8 cellular contexts compared by ENCODE assay signal in the genomic region with DNA sequence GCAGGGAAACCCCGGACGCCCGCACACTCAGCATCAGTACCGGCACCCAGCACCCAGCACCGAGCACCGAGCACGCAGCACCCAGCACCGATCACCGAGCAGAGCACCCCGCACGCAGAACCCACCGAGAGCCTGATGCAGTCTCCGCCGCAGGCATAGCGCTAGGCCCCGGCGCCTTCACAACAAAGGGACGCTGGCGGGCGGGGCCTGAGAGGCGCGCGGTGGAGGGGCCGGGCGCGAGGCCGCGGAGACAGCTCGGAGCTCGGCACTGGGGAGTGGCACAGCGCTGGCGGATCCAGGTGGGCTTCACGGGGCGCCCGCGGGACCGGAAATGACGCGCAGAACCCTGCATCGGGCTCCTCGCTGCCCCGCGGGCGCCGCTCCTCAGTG. TPM values are rescaled to one million over a fixed set of nuclear protein-coding genes. Genes with fewer than 3 reads are reported as not detected.
DNase-seq lines count a peak whose midpoint lies in the region; ATAC-seq and TF ChIP-seq lines count a peak whose summit lies in the region.
"Not testable (repeated sequence)": the region's sequence is repeated elsewhere in the genome, so short reads cannot be mapped to it uniquely, and the experiment has no call there.

No MANE protein-coding gene starts in this region.

- not testable (repeated sequence) for H3K36me3 Mint-ChIP-seq in endodermal cell (ENCODE audit: low read depth)

- peaks cover 23% of the 10 kb centered on the region for H3K79me2 ChIP-seq in PC-9 (ENCODE audit: low read depth)

- peak overlapping the region; percentile 58 for H3K4me3 ChIP-seq in BJ (ENCODE audit: low read depth, low read length)
- H3K4me3 ChIP-seq in PC-9: peak overlapping the region; percentile 51; the same call in 1 of the 2 replicates
- H3K4me3 ChIP-seq in endodermal cell (ENCODE audit: low read length): peak overlapping the region; percentile 49

- not testable (repeated sequence) for H3K27me3 Mint-ChIP-seq in endodermal cell (ENCODE audit: insufficient read depth)

- not testable (repeated sequence) for BruUV-seq in PC-9 (replicated peaks; lab: Mats Ljungman, UMichigan)

- H3F3A ChIP-seq in PC-9 (ENCODE audit: insufficient read depth, low read depth): not testable (repeated sequence)

- H3K27me3 ChIP-seq in BJ (ENCODE audit: control insufficient read depth, insufficient read depth, low read length); PC-9 (ENCODE audit: insufficient read depth, low read depth); endodermal cell (ENCODE audit: control insufficient read depth, insufficient read depth, low read length, poor library complexity, severe bottlenecking): not testable (repeated sequence)

- peak overlapping the region; percentile 56 for H3K4me3 Mint-ChIP-seq in endodermal cell

- not testable (repeated sequence) for H3K4me1 Mint-ChIP-seq in endodermal cell

- intact Hi-C loops in PC-9 (cut with micrococcal nuclease; ENCODE audit: unreplicated experiment): not testable (repeated sequence)

- not testable (repeated sequence) for H3K4me1 ChIP-seq in PC-9 (replicated peaks; ENCODE audit: insufficient read depth); endodermal cell (ENCODE audit: control insufficient read depth, insufficient read depth, low read length)

- not testable (repeated sequence) for H2AFZ ChIP-seq in PC-9

- not testable (repeated sequence) for TF ChIP-seq CTCF in BJ (IDR thresholded peaks at IDR 0.05; ENCODE audit: insufficient read depth, low read depth, low read length); PC-9 (conservative IDR thresholded peaks at IDR 0.05); endodermal cell (conservative IDR thresholded peaks at IDR 0.05)

- not testable (repeated sequence) for H3K9me3 Mint-ChIP-seq in endodermal cell

- DNase-seq in BJ (ENCODE audit: low read depth): not testable (repeated sequence)
- peak; percentile 68 for DNase-seq in KG1 (lab: John Stamatoyannopoulos, UW)
- peak in 1 of 2 experiments; percentile 40 for DNase-seq in PC-9
- peak; percentile 86 for DNase-seq in activated CD8-positive, alpha-beta memory T cell treated with anti-CD3 and anti-CD28 coated beads, Interleukin-2, amount 50 U/mL, for 48 hours
- peak; percentile 78 for DNase-seq in endodermal cell
- peak; percentile 64 to 80 for DNase-seq in lung microvascular endothelial cell (ENCODE audit: low read depth in 2 of 2)
- DNase-seq in stimulated activated CD4-positive, alpha-beta T cell treated with anti-CD3 and anti-CD28 coated beads, Interleukin-2, amount 100 ng/mL, for 4 hours (ENCODE audit: low read depth): peak; percentile 66

- ATAC-seq in GM21529 (IDR thresholded peaks at IDR 0.05; ENCODE audit: unreplicated experiment): peak; percentile 40

- H3K36me3 ChIP-seq in BJ (ENCODE audit: control insufficient read depth, insufficient read depth, low read length); PC-9 (ENCODE audit: low read depth); endodermal cell (ENCODE audit: control insufficient read depth, insufficient read depth, low read length): not testable (repeated sequence)

- H4K20me1 ChIP-seq in PC-9 (ENCODE audit: insufficient read depth): not testable (repeated sequence)

- not testable (repeated sequence) for H3K9me3 ChIP-seq in PC-9 (ENCODE audit: insufficient read depth, low read depth); endodermal cell (ENCODE audit: control insufficient read depth, low read length)

- H3K27ac ChIP-seq in PC-9: peak overlapping the region; percentile 79
- H3K27ac ChIP-seq in endodermal cell (ENCODE audit: low read depth, low read length): peak overlapping the region; percentile 99

- peak overlapping the region; percentile 90 for H3K9ac ChIP-seq in endodermal cell (ENCODE audit: extremely low read depth, low read length, poor library complexity, severe bottlenecking)

- WGBS in endodermal cell (ENCODE audit: insufficient coverage in 1 of 2, insufficient read length in 1 of 2), 2 experiments: 0 to 2% methylated on average over 7 to 28 of the region's 45 CpGs

- CTCF ChIA-PET in BJ (lab: Yijun Ruan, JAX); PC-9 (lab: Charles Lee): not testable (repeated sequence)

- peak overlapping the region; percentile 44; the same call in 1 of the 2 replicates for H3K4me2 ChIP-seq in PC-9

- POLR2A ChIA-PET in BJ (lab: Charles Lee); PC-9 (lab: Charles Lee; ENCODE audit: unreplicated experiment): not testable (repeated sequence)

- H3K27ac Mint-ChIP-seq in endodermal cell: not testable (repeated sequence)

- H3K9me2 ChIP-seq in PC-9 (ENCODE audit: insufficient read depth): not testable (repeated sequence)

RNA-seq across cellular contexts. Expression of a gene that starts 0.3 kb away (rescaled TPM):
- polyA plus RNA-seq in BJ (2011; rRNA removed): 11.8 and 15.8 TPM in 2 replicates
- polyA minus RNA-seq in BJ (2011; rRNA and poly(A)+ RNA removed): 18.0 and 19.1 TPM in 2 replicates
- total RNA-seq in PC-9 (2021) (55.4 and 63.7 TPM in 2 replicates), endodermal cell (10 to 100 TPM; 51.2 to 56.9 TPM), lung microvascular endothelial cell (15.5 and 21.6 TPM in 2 replicates)
- 75.3 TPM for polyA plus RNA-seq in endodermal cell (2013, experiment 1 of 2)
- polyA plus RNA-seq in endodermal cell (2013, experiment 2 of 2): 64.2 TPM

RNA-seq across cellular contexts. Expression of a gene that starts 31.8 kb away (rescaled TPM):
- polyA plus RNA-seq in BJ (2011; rRNA removed): 5.6 and 8.1 TPM in 2 replicates
- polyA minus RNA-seq in BJ (2011; rRNA and poly(A)+ RNA removed): 16.3 and 20.4 TPM in 2 replicates
- total RNA-seq in PC-9 (2021) (36.2 and 42.2 TPM in 2 replicates), endodermal cell (10 to 100 TPM; 61.0 to 62.1 TPM), lung microvascular endothelial cell (4.4 and 10.5 TPM in 2 replicates)
- polyA plus RNA-seq in endodermal cell (2013, experiment 1 of 2): 43.3 TPM
- polyA plus RNA-seq in endodermal cell (2013, experiment 2 of 2): 36.0 TPM

RNA-seq across cellular contexts. Expression of a gene that starts 33.5 kb away (rescaled TPM):
- polyA plus RNA-seq in BJ (2011; rRNA removed): 5.9 and 6.3 TPM in 2 replicates
- 2.4 and 4.7 TPM in 2 replicates for polyA minus RNA-seq in BJ (2011; rRNA and poly(A)+ RNA removed)
- total RNA-seq in PC-9 (2021) (21.2 and 22.5 TPM in 2 replicates), endodermal cell (10 to 100 TPM; 31.8 to 33.6 TPM), lung microvascular endothelial cell (4.6 and 5.8 TPM in 2 replicates)
- 42.7 TPM for polyA plus RNA-seq in endodermal cell (2013, experiment 1 of 2)
- 37.7 TPM for polyA plus RNA-seq in endodermal cell (2013, experiment 2 of 2)
